In genomic region chr7:79548616-79549206, GRCh38 we compare ENCODE assay signal across 28 cellular contexts.
DNase-seq lines count a peak whose midpoint lies in the region; ATAC-seq and TF ChIP-seq lines count a peak whose summit lies in the region.
"Had no signal": no experiment of that assay in that cellular context is flagged by ENCODE, and none has a peak within 500 bp of the region (broad histone marks: within the 10 kb centered on the region; RNA-seq: fewer than 3 reads in every experiment).

No MANE protein-coding gene starts in this region.

- dilution Hi-C loops in IMR-90 (cut with HindIII; ENCODE audit: low sequenced_read_pairs, unreplicated experiment), result no loop called here

- H4K8ac ChIP-seq in IMR-90 (ENCODE audit: low read depth in 2 of 2, low read length in 2 of 2), result no peak overlapping the region

- no peak overlapping the region for H3K18ac ChIP-seq in IMR-90 (ENCODE audit: low read depth, low read length)

- no peak overlapping the region for H3K4me3 Mint-ChIP-seq in activated T-helper 17 cell treated with anti-CD3 and anti-CD28 coated beads, Interleukin-2, amount 50 U/mL, for 72 hours
- H3K4me3 Mint-ChIP-seq in activated naive CD4-positive, alpha-beta T cell treated with anti-CD3 and anti-CD28 coated beads for 36 hours, result no peak overlapping the region
- H3K4me3 Mint-ChIP-seq: activated B cell treated with CpG ODN at 0.5 μM for 24 hours; activated CD4-positive, alpha-beta memory T cell treated with anti-CD3 and anti-CD28 coated beads for 36 hours; CD4-positive, alpha-beta memory T cell; dendritic cell treated with granulocyte-macrophage colony-stimulating factor and Interleukin-4, amounts not matched to agents 40 ng/mL and 50 ng/mL, for 4 days; mesothelial cell of epicardium; natural killer cell treated with Interleukin-12 subunit alpha and Interleukin-12 subunit beta and Interleukin-15 and Interleukin-18, amount 100 ng/mL, for 72 hours; T-helper 17 cell had no signal

- H3K27ac ChIP-seq in IMR-90 (ENCODE audit: insufficient read depth, low read length), result no peak overlapping the region
- H3K27ac ChIP-seq: adrenal gland, breast epithelium, ovary, SJCRH30 had no signal

- H3K27ac Mint-ChIP-seq in activated T-helper 17 cell treated with anti-CD3 and anti-CD28 coated beads, Interleukin-2, amount 50 U/mL, for 72 hours, result no peak overlapping the region
- no peak overlapping the region for H3K27ac Mint-ChIP-seq in activated naive CD4-positive, alpha-beta T cell treated with anti-CD3 and anti-CD28 coated beads for 36 hours
- H3K27ac Mint-ChIP-seq: activated B cell treated with CpG ODN at 0.5 μM for 24 hours; activated CD4-positive, alpha-beta memory T cell treated with anti-CD3 and anti-CD28 coated beads for 36 hours; CD4-positive, alpha-beta memory T cell; dendritic cell treated with granulocyte-macrophage colony-stimulating factor and Interleukin-4, amounts not matched to agents 40 ng/mL and 50 ng/mL, for 4 days; mesothelial cell of epicardium; natural killer cell treated with Interleukin-12 subunit alpha and Interleukin-12 subunit beta and Interleukin-15 and Interleukin-18, amount 100 ng/mL, for 72 hours; T-helper 17 cell had no signal

- H3K9ac ChIP-seq in IMR-90 (ENCODE audit: low read depth, low read length), result no peak overlapping the region

- no peaks in the 10 kb centered on the region for H3K27me3 ChIP-seq in IMR-90 (ENCODE audit: control insufficient read depth, insufficient read depth, low read length)
- H3K27me3 ChIP-seq: adrenal gland, breast epithelium, ovary, SJCRH30 had no signal

- H3K4me2 ChIP-seq in IMR-90 (ENCODE audit: low read depth, low read length), result no peak overlapping the region

- peak; percentile 43 for DNase-seq in Ammon's horn (ENCODE audit: low spot score)
- DNase-seq in IMR-90, result peak; percentile 2
- peak; percentile 57 for DNase-seq in amniotic epithelial cell (ENCODE audit: low read depth)
- peak; percentile 6 to 46 for DNase-seq in hippocampal formation (lab: John Stamatoyannopoulos, UW)
- DNase-seq in kidney tubule cell (ENCODE audit: low spot score), result no peak
- no peak for DNase-seq in activated naive CD4-positive, alpha-beta T cell treated with anti-CD3 and anti-CD28 coated beads for 36 hours
- DNase-seq: activated B cell treated with CpG ODN at 0.5 μM for 24 hours; activated CD4-positive, alpha-beta memory T cell treated with anti-CD3 and anti-CD28 coated beads for 36 hours; activated gamma-delta T cell treated with Interleukin-2 at 50 U/mL for 16 hours; activated T-cell treated with anti-CD3 and anti-CD28 coated beads for 4 hours; adrenal gland; CD4-positive, alpha-beta memory T cell; H7; left colon; NCI-H1436; NCI-H2171; NCI-H526 treated with DMSO at 0.1 percent for 48 hours; ovary; PC-3; SJCRH30; T-helper 17 cell had no signal

- H3K36me3 ChIP-seq in IMR-90 (ENCODE audit: control insufficient read depth, insufficient read depth, low read length), result no peaks in the 10 kb centered on the region
- H3K36me3 ChIP-seq: adrenal gland, breast epithelium, ovary, SJCRH30 had no signal

- H2AFZ ChIP-seq in IMR-90 (replicated peaks; ENCODE audit: low read length, poor library complexity), result no peak overlapping the region

- no CpG with 5 or more reads among the region's 3 CpGs for WGBS in IMR-90 (ENCODE audit: extremely low coverage in 2 of 2, insufficient read length in 1 of 2), 2 experiments

- no TSS peak for BruUV-seq in IMR-90 (replicated peaks; lab: Mats Ljungman, UMichigan)

- no peak overlapping the region for H2BK5ac ChIP-seq in IMR-90 (ENCODE audit: low read depth, low read length, poor library complexity, severe bottlenecking)

- ATAC-seq in IMR-90 (ENCODE audit: low read depth) (no peak), GM21737 (IDR thresholded peaks at IDR 0.05; ENCODE audit: unreplicated experiment) (no peak)
- ATAC-seq in activated T-helper 17 cell treated with anti-CD3 and anti-CD28 coated beads, Interleukin-2, amount 50 U/mL, for 72 hours (replicated peaks), result no peak
- ATAC-seq: left colon; natural killer cell treated with Interleukin-12 subunit alpha and Interleukin-12 subunit beta and Interleukin-15 and Interleukin-18, amount 100 ng/mL, for 72 hours; PC-3; sciatic nerve; T-helper 17 cell had no signal

- no peaks in the 10 kb centered on the region for H3K9me1 ChIP-seq in IMR-90 (ENCODE audit: insufficient read depth, low read length)

- H4K91ac ChIP-seq in IMR-90 (ENCODE audit: insufficient read depth, low read depth, low read length), result no peak overlapping the region

- no peaks in the 10 kb centered on the region for H3K9me3 ChIP-seq in IMR-90 (ENCODE audit: control insufficient read depth, insufficient read depth, low read length)
- H3K9me3 ChIP-seq: breast epithelium, ovary, SJCRH30 had no signal

- no peaks in the 10 kb centered on the region for H3K4me1 Mint-ChIP-seq in activated T-helper 17 cell treated with anti-CD3 and anti-CD28 coated beads, Interleukin-2, amount 50 U/mL, for 72 hours
- no peaks in the 10 kb centered on the region for H3K4me1 Mint-ChIP-seq in activated naive CD4-positive, alpha-beta T cell treated with anti-CD3 and anti-CD28 coated beads for 36 hours (ENCODE audit: low read depth)
- H3K4me1 Mint-ChIP-seq: activated B cell treated with CpG ODN at 0.5 μM for 24 hours; CD4-positive, alpha-beta memory T cell; mesothelial cell of epicardium; T-helper 17 cell had no signal

- H2BK20ac ChIP-seq in IMR-90 (ENCODE audit: low read depth, low read length), result no peak overlapping the region

- in situ Hi-C loops in IMR-90 (cut with MboI; ENCODE audit: low sequenced_read_pairs), result no loop called here

- no peaks in the 10 kb centered on the region for H3K79me1 ChIP-seq in IMR-90 (ENCODE audit: low read depth in 1 of 2, low read length in 2 of 2)

- no peak overlapping the region for H2BK15ac ChIP-seq in IMR-90 (ENCODE audit: low read depth, low read length)

- H3K36me3 Mint-ChIP-seq in activated T-helper 17 cell treated with anti-CD3 and anti-CD28 coated beads, Interleukin-2, amount 50 U/mL, for 72 hours (ENCODE audit: low read depth), result no peaks in the 10 kb centered on the region
- no peaks in the 10 kb centered on the region for H3K36me3 Mint-ChIP-seq in activated naive CD4-positive, alpha-beta T cell treated with anti-CD3 and anti-CD28 coated beads for 36 hours (ENCODE audit: low read depth)
- H3K36me3 Mint-ChIP-seq: activated CD4-positive, alpha-beta memory T cell treated with anti-CD3 and anti-CD28 coated beads for 36 hours; CD4-positive, alpha-beta memory T cell; mesothelial cell of epicardium; natural killer cell treated with Interleukin-12 subunit alpha and Interleukin-12 subunit beta and Interleukin-15 and Interleukin-18, amount 100 ng/mL, for 72 hours had no signal

- no peaks in the 10 kb centered on the region for H3K27me3 Mint-ChIP-seq in activated T-helper 17 cell treated with anti-CD3 and anti-CD28 coated beads, Interleukin-2, amount 50 U/mL, for 72 hours
- H3K27me3 Mint-ChIP-seq in activated naive CD4-positive, alpha-beta T cell treated with anti-CD3 and anti-CD28 coated beads for 36 hours (ENCODE audit: low read depth), result no peaks in the 10 kb centered on the region
- H3K27me3 Mint-ChIP-seq: activated B cell treated with CpG ODN at 0.5 μM for 24 hours; activated CD4-positive, alpha-beta memory T cell treated with anti-CD3 and anti-CD28 coated beads for 36 hours; CD4-positive, alpha-beta memory T cell; dendritic cell treated with granulocyte-macrophage colony-stimulating factor and Interleukin-4, amounts not matched to agents 40 ng/mL and 50 ng/mL, for 4 days; natural killer cell treated with Interleukin-12 subunit alpha and Interleukin-12 subunit beta and Interleukin-15 and Interleukin-18, amount 100 ng/mL, for 72 hours; T-helper 17 cell had no signal

- no peak for TF ChIP-seq RAD21 in IMR-90 (IDR thresholded peaks at IDR 0.05; ENCODE audit: low read length)

- H3K4me1 ChIP-seq in IMR-90 (ENCODE audit: control insufficient read depth, insufficient read depth, low read length), result no peaks in the 10 kb centered on the region
- H3K4me1 ChIP-seq: adrenal gland, breast epithelium, SJCRH30 had no signal

- no peak overlapping the region for H2AK5ac ChIP-seq in IMR-90 (ENCODE audit: low read depth, low read length)

- H2AK9ac ChIP-seq in IMR-90 (replicated peaks; ENCODE audit: low read depth, low read length, poor library complexity), result no peak overlapping the region

- no peak overlapping the region for H3K56ac ChIP-seq in IMR-90 (ENCODE audit: extremely low read depth, insufficient read depth, low read length)

- H3K9me3 Mint-ChIP-seq in activated T-helper 17 cell treated with anti-CD3 and anti-CD28 coated beads, Interleukin-2, amount 50 U/mL, for 72 hours, result no peaks in the 10 kb centered on the region
- no peaks in the 10 kb centered on the region for H3K9me3 Mint-ChIP-seq in activated naive CD4-positive, alpha-beta T cell treated with anti-CD3 and anti-CD28 coated beads for 36 hours
- H3K9me3 Mint-ChIP-seq: dendritic cell treated with granulocyte-macrophage colony-stimulating factor and Interleukin-4, amounts not matched to agents 40 ng/mL and 50 ng/mL, for 4 days had no signal

- H3K14ac ChIP-seq in IMR-90 (replicated peaks; ENCODE audit: low read depth, low read length), result no peak overlapping the region

- H3K4me3 ChIP-seq in IMR-90 (ENCODE audit: insufficient read depth, low read depth, low read length), result no peak overlapping the region
- H3K4me3 ChIP-seq: adrenal gland, breast epithelium, ovary, SJCRH30 had no signal

- no peaks in the 10 kb centered on the region for H4K20me1 ChIP-seq in IMR-90 (ENCODE audit: insufficient read depth, low read length)

- POLR2A ChIA-PET in IMR-90 (lab: Charles Lee; ENCODE audit: unreplicated experiment), result no interaction called here

- TF ChIP-seq POLR2A in IMR-90 (IDR thresholded peaks at IDR 0.05; ENCODE audit: low read depth, low read length), result no peak

- H4K5ac ChIP-seq in IMR-90 (ENCODE audit: low read depth, low read length), result no peak overlapping the region

- CTCF ChIA-PET in IMR-90 (lab: Yijun Ruan, JAX), result interaction anchor here (1.0 kb wide), 1 partner anchor 12 kb away, joined by 3 read pairs; no protein-coding TSS in a partner anchor
- CTCF ChIA-PET in activated naive CD4-positive, alpha-beta T cell treated with anti-CD3 and anti-CD28 coated beads for 36 hours (lab: Charles Lee), result no interaction called here

- TF ChIP-seq CTCF in IMR-90 (conservative IDR thresholded peaks at IDR 0.05; ENCODE audit: low read depth, low read length), result no peak

- intact Hi-C loops in IMR-90 (cut with micrococcal nuclease), result no loop called here
- intact Hi-C loops in activated naive CD4-positive, alpha-beta T cell treated with anti-CD3 and anti-CD28 coated beads for 36 hours (cut with micrococcal nuclease), result no loop called here

- H3K23ac ChIP-seq in IMR-90 (ENCODE audit: low read depth, low read length), result no peak overlapping the region

- no peak overlapping the region for H2BK120ac ChIP-seq in IMR-90 (ENCODE audit: low read depth, low read length)

- no peak overlapping the region for H3K4ac ChIP-seq in IMR-90 (ENCODE audit: low read depth, low read length)

TF ChIP-seq in IMR-90, 13 proteins besides CTCF, POLR2A, EP300 and RAD21:
- TF ChIP-seq CHD1 (IDR thresholded peaks at IDR 0.05; ENCODE audit: low read depth, low read length) (no peak), CEBPB (IDR thresholded peaks at IDR 0.05; ENCODE audit: low read depth, low read length) (peak; percentile 58; the same call in 1 of the 2 replicates), MAZ (IDR thresholded peaks at IDR 0.05; ENCODE audit: borderline replicate concordance, low read depth, low read length) (no peak)

Comparison
In these comparisons a context has a peak if more than half of its experiments do, and no peak if none do; other contexts are left out.
1. DNase-seq: peak in Ammon's horn (single experiment), IMR-90 (single experiment), amniotic epithelial cell (single experiment) and hippocampal formation (2 of 2); none in kidney tubule cell (single experiment) and activated naive CD4-positive, alpha-beta T cell treated with anti-CD3 and anti-CD28 coated beads for 36 hours (single experiment).